17 cellular contexts compared by ENCODE assay signal in the genomic region with DNA sequence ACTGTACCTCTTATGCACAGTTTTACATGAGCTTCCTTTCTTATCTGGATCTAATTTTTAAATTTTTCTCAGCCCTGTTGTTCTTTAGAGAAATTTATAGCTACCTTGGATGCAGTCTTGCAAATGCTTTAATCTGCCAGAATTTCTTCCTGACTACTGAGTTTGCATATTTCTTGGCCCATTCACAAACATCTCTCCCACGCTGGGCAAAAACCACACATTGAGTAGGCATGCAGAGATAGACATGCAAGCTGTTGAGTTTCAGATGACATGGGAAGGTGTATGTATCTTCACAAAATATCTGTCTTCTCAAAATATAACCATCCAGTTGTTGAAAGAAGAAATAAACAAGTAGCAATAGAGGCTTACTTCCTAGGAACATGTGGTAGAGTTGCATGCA.
DNase-seq lines count a peak whose midpoint lies in the region; ATAC-seq and TF ChIP-seq lines count a peak whose summit lies in the region.
"Had no signal": no experiment of that assay in that cellular context is flagged by ENCODE, and none has a peak within 500 bp of the region (broad histone marks: within the 10 kb centered on the region; RNA-seq: fewer than 3 reads in every experiment).

No MANE protein-coding gene starts in this region.

- intact Hi-C loops in CD4-positive, alpha-beta T cell (cut with DNase I, micrococcal nuclease) = no loop called here

- peaks cover 4% of the 10 kb centered on the region for H3K9me3 Mint-ChIP-seq in CD4-positive, alpha-beta T cell
- peaks cover 9% of the 10 kb centered on the region for H3K9me3 Mint-ChIP-seq in HFFc6
- H3K9me3 Mint-ChIP-seq in naive thymus-derived CD8-positive, alpha-beta T cell = peaks cover 0 to 2% (median 0%) of the 10 kb centered on the region in 9 donors
- H3K9me3 Mint-ChIP-seq: neural progenitor cell had no signal

- H3K4me1 Mint-ChIP-seq in CD4-positive, alpha-beta T cell (ENCODE audit: low read depth) = peaks cover 47% of the 10 kb centered on the region
- H3K4me1 Mint-ChIP-seq in HFFc6 (ENCODE audit: low read depth) = no peaks in the 10 kb centered on the region
- peaks cover 18 to 44% (median 37%) of the 10 kb centered on the region in 4 donors for H3K4me1 Mint-ChIP-seq in naive thymus-derived CD8-positive, alpha-beta T cell

- H3K36me3 Mint-ChIP-seq in CD4-positive, alpha-beta T cell (ENCODE audit: low read depth) = peaks cover 84% of the 10 kb centered on the region
- no peaks in the 10 kb centered on the region for H3K36me3 Mint-ChIP-seq in HFFc6 (ENCODE audit: low read depth)
- peaks cover 22 to 85% (median 29%) of the 10 kb centered on the region in 3 donors for H3K36me3 Mint-ChIP-seq in naive thymus-derived CD8-positive, alpha-beta T cell

- H3K27me3 ChIP-seq in CD4-positive, alpha-beta T cell (ENCODE audit: control insufficient read depth, insufficient read depth, low read length) = no peaks in the 10 kb centered on the region
- H3K27me3 ChIP-seq: gastrocnemius medialis, neural progenitor cell, suprapubic skin had no signal

- CTCF ChIA-PET in CD4-positive, alpha-beta T cell (lab: Charles Lee) = interaction anchor here (1.5 kb wide), 1 partner anchor 17 kb away, joined by 3 read pairs; no protein-coding TSS in a partner anchor

- H3K9me3 ChIP-seq in CD4-positive, alpha-beta T cell (ENCODE audit: control insufficient read depth, low read length) = no peaks in the 10 kb centered on the region
- H3K9me3 ChIP-seq: gastrocnemius medialis, lower lobe of right lung, suprapubic skin had no signal

- no peak overlapping the region for H3K27ac ChIP-seq in CD4-positive, alpha-beta T cell (ENCODE audit: low read depth, low read length)
- H3K27ac ChIP-seq: gastrocnemius medialis, lower lobe of right lung, neural progenitor cell, suprapubic skin had no signal

- no peaks in the 10 kb centered on the region for H3K27me3 Mint-ChIP-seq in CD4-positive, alpha-beta T cell
- H3K27me3 Mint-ChIP-seq in HFFc6 (ENCODE audit: insufficient read depth) = no peaks in the 10 kb centered on the region
- no peaks in the 10 kb centered on the region for H3K27me3 Mint-ChIP-seq in naive thymus-derived CD8-positive, alpha-beta T cell
- H3K27me3 Mint-ChIP-seq: activated naive CD4-positive, alpha-beta T cell treated with anti-CD3 and anti-CD28 coated beads, Interleukin-2, amount 10 ng/mL, durations not matched to agents 7 days and 5 days had no signal

- POLR2A ChIA-PET in CD4-positive, alpha-beta T cell (lab: Charles Lee) = interaction anchor here (0.6 kb wide), 1 partner anchor 53 kb away, joined by 3 read pairs; no protein-coding TSS in a partner anchor
- POLR2A ChIA-PET in naive thymus-derived CD8-positive, alpha-beta T cell (lab: Charles Lee) = no interaction called here

- ATAC-seq in CD4-positive, alpha-beta T cell (ENCODE audit: poor library complexity) = no peak
- no peak for ATAC-seq in naive thymus-derived CD8-positive, alpha-beta T cell
- no peak for ATAC-seq in HG03571 (IDR thresholded peaks at IDR 0.05; ENCODE audit: unreplicated experiment)
- ATAC-seq: gastrocnemius medialis, lower lobe of right lung had no signal

- TF ChIP-seq CTCF in CD4-positive, alpha-beta T cell (IDR thresholded peaks at IDR 0.05) = no peak
- no peak for TF ChIP-seq CTCF in HFFc6 (IDR thresholded peaks at IDR 0.05)

- no peak overlapping the region for H3K4me3 Mint-ChIP-seq in CD4-positive, alpha-beta T cell
- H3K4me3 Mint-ChIP-seq in HFFc6 = no peak overlapping the region
- no peak overlapping the region for H3K4me3 Mint-ChIP-seq in naive thymus-derived CD8-positive, alpha-beta T cell
- H3K4me3 Mint-ChIP-seq: activated naive CD4-positive, alpha-beta T cell treated with anti-CD3 and anti-CD28 coated beads, Interleukin-2, amount 10 ng/mL, durations not matched to agents 7 days and 5 days; neural progenitor cell had no signal

- no peak for DNase-seq in CD4-positive, alpha-beta T cell
- peak; percentile 7 for DNase-seq in HFFc6
- DNase-seq in astrocyte of the hippocampus (ENCODE audit: low read depth, low spot score) = peak; percentile 38
- DNase-seq in naive thymus-derived CD8-positive, alpha-beta T cell = no peak
- no peak for DNase-seq in D341Med (ENCODE audit: low spot score)
- DNase-seq in NCI-H1105 treated with DMSO at 0.1 percent for 48 hours (lab: John Stamatoyannopoulos, UW) = no peak
- DNase-seq: activated CD4-positive, CD25-positive, alpha-beta regulatory T cell; activated naive CD4-positive, alpha-beta T cell treated with anti-CD3 and anti-CD28 coated beads, Interleukin-2, amount 10 ng/mL, durations not matched to agents 7 days and 5 days; cerebellar nuclear complex; gastrocnemius medialis; HCEC 1CT; lower lobe of right lung; NCI-H2081; NCI-H748 treated with DMSO at 0.1 percent for 48 hours had no signal

- H3K27ac Mint-ChIP-seq in CD4-positive, alpha-beta T cell = peak overlapping the region; percentile 75
- no peak overlapping the region for H3K27ac Mint-ChIP-seq in HFFc6
- H3K27ac Mint-ChIP-seq in naive thymus-derived CD8-positive, alpha-beta T cell = peak overlapping the region in 8 of 10 donors; percentile 1 to 64 (median 24)
- H3K27ac Mint-ChIP-seq: activated naive CD4-positive, alpha-beta T cell treated with anti-CD3 and anti-CD28 coated beads, Interleukin-2, amount 10 ng/mL, durations not matched to agents 7 days and 5 days; neural progenitor cell had no signal

Comparison
In these comparisons a context has a peak if more than half of its experiments do, and no peak if none do; other contexts are left out.
1. DNase-seq: peak in HFFc6 (single experiment) and astrocyte of the hippocampus (single experiment); none in CD4-positive, alpha-beta T cell (0 of 10), naive thymus-derived CD8-positive, alpha-beta T cell (0 of 10), D341Med (single experiment) and NCI-H1105 treated with DMSO at 0.1 percent for 48 hours (single experiment).